Comparison of ENCODE assay signal across 28 cellular contexts in the genomic region with DNA sequence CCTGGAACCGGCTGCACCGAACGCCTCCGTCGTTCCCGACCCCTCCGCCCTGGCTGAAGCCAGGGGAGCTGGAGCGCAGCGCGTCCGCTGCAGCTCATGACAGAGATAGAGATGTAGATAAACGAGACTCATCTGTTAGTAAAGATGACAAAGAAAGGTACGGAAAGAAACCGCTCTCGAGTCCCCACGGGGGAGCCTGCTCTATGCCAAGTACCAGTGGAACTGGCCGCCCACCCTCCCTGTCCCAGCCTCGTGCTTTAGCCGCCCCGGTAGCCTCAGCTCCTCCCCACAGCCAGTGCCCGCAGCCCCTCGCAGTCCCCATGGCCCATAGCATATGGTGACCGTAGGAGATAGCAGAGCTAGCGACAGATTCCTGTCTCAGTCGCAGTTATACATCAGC.
DNase-seq lines count a peak whose midpoint lies in the region; ATAC-seq, FAIRE-seq and TF ChIP-seq lines count a peak whose summit lies in the region.
"Had no signal": no experiment of that assay in that cellular context is flagged by ENCODE, and none has a peak within 500 bp of the region (broad histone marks: within the 10 kb centered on the region; RNA-seq: fewer than 3 reads in every experiment).

No MANE protein-coding gene starts in this region.

- 84% methylated on average over 25 of the region's 25 CpGs for WGBS in suprapubic skin

- H3K27me3 ChIP-seq in CD8-positive, alpha-beta memory T cell (ENCODE audit: insufficient read depth, low read length, poor library complexity, severe bottlenecking) = no peaks in the 10 kb centered on the region
- H3K27me3 ChIP-seq in astrocyte (ENCODE audit: insufficient read depth, low read length) = no peaks in the 10 kb centered on the region
- H3K27me3 ChIP-seq in keratinocyte (ENCODE audit: control insufficient read depth, extremely low read depth, insufficient read depth, low read length) = no peaks in the 10 kb centered on the region
- H3K27me3 ChIP-seq in suprapubic skin = no peaks in the 10 kb centered on the region
- H3K27me3 ChIP-seq: esophagus squamous epithelium, gastroesophageal sphincter had no signal

- CTCF ChIA-PET in CD8-positive, alpha-beta memory T cell (lab: Charles Lee) = no interaction called here

- no peaks in the 10 kb centered on the region for H3K4me1 ChIP-seq in CD8-positive, alpha-beta memory T cell (ENCODE audit: insufficient read depth, low read length)
- no peaks in the 10 kb centered on the region for H3K4me1 ChIP-seq in astrocyte (ENCODE audit: insufficient read depth, low read length)
- peaks cover 23% of the 10 kb centered on the region for H3K4me1 ChIP-seq in keratinocyte (ENCODE audit: control insufficient read depth, extremely low read depth, insufficient read depth, low read length)
- H3K4me1 ChIP-seq in suprapubic skin = peaks cover 8% of the 10 kb centered on the region
- H3K4me1 ChIP-seq: esophagus squamous epithelium, gastroesophageal sphincter had no signal

- no peak overlapping the region for H3K27ac ChIP-seq in CD8-positive, alpha-beta memory T cell (ENCODE audit: low read depth, low read length)
- H3K27ac ChIP-seq in astrocyte (ENCODE audit: low read depth, low read length) = no peak overlapping the region
- H3K27ac ChIP-seq in keratinocyte (ENCODE audit: control insufficient read depth, insufficient read depth, low read length) = no peak overlapping the region
- H3K27ac ChIP-seq in suprapubic skin = no peak overlapping the region
- H3K27ac ChIP-seq: esophagus squamous epithelium, gastroesophageal sphincter had no signal

- no peak for ATAC-seq in GM21515 (IDR thresholded peaks at IDR 0.05; ENCODE audit: unreplicated experiment)
- ATAC-seq: gastroesophageal sphincter; naive thymus-derived CD4-positive, alpha-beta T cell; SK-N-SH treated with all-trans-retinoic acid at 6 μM for 48 hours had no signal

- H3K9me1 ChIP-seq in keratinocyte (ENCODE audit: control insufficient read depth, extremely low read depth, insufficient read depth, low read length) = peaks cover 4% of the 10 kb centered on the region

- no peak overlapping the region for H3K4me3 ChIP-seq in CD8-positive, alpha-beta memory T cell (ENCODE audit: low read length)
- H3K4me3 ChIP-seq in astrocyte (ENCODE audit: insufficient read depth, low read depth, low read length) (no peak overlapping the region), keratinocyte (ENCODE audit: control insufficient read depth in 2 of 3, extremely low read depth in 1 of 3, insufficient read depth in 2 of 3, low read depth in 1 of 3, low read length in 3 of 3) (no peak overlapping the region), foreskin fibroblast (ENCODE audit: low read depth in 1 of 2, low read length in 2 of 2) (no peak overlapping the region), suprapubic skin (no peak overlapping the region)
- H3K4me3 ChIP-seq: esophagus squamous epithelium, gastroesophageal sphincter, smooth muscle cell had no signal

- H3K4me1 Mint-ChIP-seq in activated CD4-positive, alpha-beta T cell treated with anti-CD3 and anti-CD28 coated beads, Interleukin-2, amount 10 ng/mL, durations not matched to agents 24 days and 14 days = no peaks in the 10 kb centered on the region
- H3K4me1 Mint-ChIP-seq in CD8-positive, alpha-beta memory T cell = peaks cover 4 to 35% (median 22%) of the 10 kb centered on the region in 3 donors
- no peaks in the 10 kb centered on the region for H3K4me1 Mint-ChIP-seq in astrocyte (ENCODE audit: low read depth, unreplicated experiment)
- H3K4me1 Mint-ChIP-seq: activated B cell treated with CpG ODN at 0.5 μM for 24 hours; activated naive CD8-positive, alpha-beta T cell treated with anti-CD3 and anti-CD28 coated beads for 36 hours had no signal

- H3K4me3 Mint-ChIP-seq in activated CD4-positive, alpha-beta T cell treated with anti-CD3 and anti-CD28 coated beads, Interleukin-2, amount 10 ng/mL, durations not matched to agents 24 days and 14 days = peak overlapping the region; percentile 18
- H3K4me3 Mint-ChIP-seq in CD8-positive, alpha-beta memory T cell = peak overlapping the region in 4 of 7 donors; percentile 40 to 69 (median 52)
- H3K4me3 Mint-ChIP-seq in astrocyte (ENCODE audit: unreplicated experiment) = no peak overlapping the region
- H3K4me3 Mint-ChIP-seq: activated B cell treated with CpG ODN at 0.5 μM for 24 hours; activated naive CD8-positive, alpha-beta T cell treated with anti-CD3 and anti-CD28 coated beads for 36 hours had no signal

- DNase-seq in activated CD4-positive, alpha-beta T cell treated with anti-CD3 and anti-CD28 coated beads, Interleukin-2, amount 10 ng/mL, durations not matched to agents 24 days and 14 days = no peak
- DNase-seq in activated CD4-positive, alpha-beta T cell treated with anti-CD3 and anti-CD28 coated beads for 4 hours = no peak
- no peak for DNase-seq in CD8-positive, alpha-beta memory T cell
- no peak for DNase-seq in astrocyte (ENCODE audit: low read depth)
- DNase-seq in keratinocyte (ENCODE audit: low read depth, low spot score) = no peak
- DNase-seq in foreskin fibroblast = no peak
- DNase-seq in suprapubic skin (ENCODE audit: low spot score in 2 of 2) = no peak
- DNase-seq: activated B cell treated with CpG ODN at 0.5 μM for 24 hours; activated CD8-positive, alpha-beta memory T cell treated with anti-CD3 and anti-CD28 coated beads for 24 hours; activated naive CD8-positive, alpha-beta T cell treated with anti-CD3 and anti-CD28 coated beads for 36 hours; aorta; cortex of kidney; esophagus squamous epithelium; hypothalamus; midbrain; naive thymus-derived CD4-positive, alpha-beta T cell; NCI-H1436; NCI-H446; NCI-H82; OCI-M1; stimulated activated CD4-positive, alpha-beta T cell treated with anti-CD3 and anti-CD28 coated beads, Interleukin-2, amount 100 ng/mL, for 24 hours had no signal

- H3K9ac ChIP-seq in astrocyte (ENCODE audit: low read length) (no peak overlapping the region), keratinocyte (ENCODE audit: control insufficient read depth, extremely low read depth, insufficient read depth, low read length) (no peak overlapping the region)

- POLR2A ChIA-PET in CD8-positive, alpha-beta memory T cell (lab: Charles Lee) = no interaction called here

- H3K36me3 Mint-ChIP-seq in activated CD4-positive, alpha-beta T cell treated with anti-CD3 and anti-CD28 coated beads, Interleukin-2, amount 10 ng/mL, durations not matched to agents 24 days and 14 days (ENCODE audit: low read depth) = no peaks in the 10 kb centered on the region
- peaks cover 15 to 93% (median 19%) of the 10 kb centered on the region in 3 donors for H3K36me3 Mint-ChIP-seq in CD8-positive, alpha-beta memory T cell
- H3K36me3 Mint-ChIP-seq in astrocyte (ENCODE audit: low read depth, unreplicated experiment) = peaks cover 29% of the 10 kb centered on the region
- H3K36me3 Mint-ChIP-seq: activated naive CD8-positive, alpha-beta T cell treated with anti-CD3 and anti-CD28 coated beads for 36 hours had no signal

- H3K27me3 Mint-ChIP-seq in activated CD4-positive, alpha-beta T cell treated with anti-CD3 and anti-CD28 coated beads, Interleukin-2, amount 10 ng/mL, durations not matched to agents 24 days and 14 days = no peaks in the 10 kb centered on the region
- no peaks in the 10 kb centered on the region for H3K27me3 Mint-ChIP-seq in CD8-positive, alpha-beta memory T cell
- no peaks in the 10 kb centered on the region for H3K27me3 Mint-ChIP-seq in astrocyte (ENCODE audit: low read depth, unreplicated experiment)
- H3K27me3 Mint-ChIP-seq: activated B cell treated with CpG ODN at 0.5 μM for 24 hours; activated naive CD8-positive, alpha-beta T cell treated with anti-CD3 and anti-CD28 coated beads for 36 hours; naive thymus-derived CD4-positive, alpha-beta T cell had no signal

- no peaks in the 10 kb centered on the region for H3K9me3 ChIP-seq in CD8-positive, alpha-beta memory T cell (ENCODE audit: low read length)
- H3K9me3 ChIP-seq in astrocyte (ENCODE audit: insufficient read depth, low read depth, low read length) = no peaks in the 10 kb centered on the region
- H3K9me3 ChIP-seq in keratinocyte (ENCODE audit: control insufficient read depth, low read depth, low read length) = no peaks in the 10 kb centered on the region
- H3K9me3 ChIP-seq in suprapubic skin = no peaks in the 10 kb centered on the region
- H3K9me3 ChIP-seq: esophagus squamous epithelium, gastroesophageal sphincter had no signal

- no peak for FAIRE-seq in astrocyte (lab: Jason Lieb, UNC)
- FAIRE-seq in keratinocyte (lab: Jason Lieb, UNC) = no peak
- FAIRE-seq: A204.1, H54, islet of Langerhans had no signal

- H3K36me3 ChIP-seq in CD8-positive, alpha-beta memory T cell (ENCODE audit: insufficient read depth, low read length) = no peaks in the 10 kb centered on the region
- H3K36me3 ChIP-seq in astrocyte (ENCODE audit: insufficient read depth, low read length) (peaks cover 47% of the 10 kb centered on the region), keratinocyte (ENCODE audit: control insufficient read depth in 2 of 2, extremely low read depth in 1 of 2, insufficient read depth in 2 of 2, low read length in 2 of 2) (peaks cover 20 to 68% of the 10 kb centered on the region in 2 experiments), suprapubic skin (peaks cover 85% of the 10 kb centered on the region)

- H2AFZ ChIP-seq in astrocyte (ENCODE audit: low read depth, low read length) (no peak overlapping the region), keratinocyte (ENCODE audit: control insufficient read depth, low read length) (no peak overlapping the region)

- dilution Hi-C loops in keratinocyte (cut with MboI; ENCODE audit: extremely low pct_ligation_motif_present, low sequenced_read_pairs) = no loop called here

- H4K20me1 ChIP-seq in astrocyte (ENCODE audit: insufficient read depth, low read length) (peaks cover 10% of the 10 kb centered on the region), keratinocyte (ENCODE audit: control insufficient read depth, extremely low read depth, insufficient read depth, low read length) (no peaks in the 10 kb centered on the region)

- no peak for TF ChIP-seq EP300 in suprapubic skin (IDR thresholded peaks at IDR 0.05)

- H3K9me3 Mint-ChIP-seq in activated CD4-positive, alpha-beta T cell treated with anti-CD3 and anti-CD28 coated beads, Interleukin-2, amount 10 ng/mL, durations not matched to agents 24 days and 14 days = peaks cover 3% of the 10 kb centered on the region
- H3K9me3 Mint-ChIP-seq in CD8-positive, alpha-beta memory T cell = no peaks in the 10 kb centered on the region
- H3K9me3 Mint-ChIP-seq in astrocyte (ENCODE audit: unreplicated experiment) = no peaks in the 10 kb centered on the region
- H3K9me3 Mint-ChIP-seq: activated B cell treated with CpG ODN at 0.5 μM for 24 hours; activated naive CD8-positive, alpha-beta T cell treated with anti-CD3 and anti-CD28 coated beads for 36 hours had no signal

- H3K4me2 ChIP-seq in astrocyte (ENCODE audit: low read length) (no peak overlapping the region), keratinocyte (ENCODE audit: control insufficient read depth, extremely low read depth, insufficient read depth, low read depth, low read length) (peak overlapping the region; percentile 39)
- H3K4me2 ChIP-seq: smooth muscle cell had no signal

- no peak for TF ChIP-seq POLR2A in suprapubic skin (IDR thresholded peaks at IDR 0.05)

- H3K79me2 ChIP-seq in astrocyte (ENCODE audit: insufficient read depth, low read length) = no peaks in the 10 kb centered on the region
- no peaks in the 10 kb centered on the region for H3K79me2 ChIP-seq in keratinocyte (ENCODE audit: control insufficient read depth, insufficient read depth, low read length)

- intact Hi-C loops in activated CD4-positive, alpha-beta T cell treated with anti-CD3 and anti-CD28 coated beads, Interleukin-2, amount 10 ng/mL, durations not matched to agents 24 days and 14 days (cut with micrococcal nuclease) = no loop called here

- TF ChIP-seq CTCF in astrocyte (IDR thresholded peaks at IDR 0.05; ENCODE audit: insufficient read depth, low read depth, low read length) = no peak
- no peak for TF ChIP-seq CTCF in keratinocyte (optimal IDR thresholded peaks at IDR 0.05 in 1 of 3, IDR thresholded peaks at IDR 0.05 in 1 of 3, conservative IDR thresholded peaks at IDR 0.05 in 1 of 3; ENCODE audit: extremely low read depth in 1 of 3, insufficient read depth in 2 of 3, low read length in 3 of 3)
- no peak for TF ChIP-seq CTCF in foreskin fibroblast (IDR thresholded peaks at IDR 0.05; ENCODE audit: low read depth, low read length)
- TF ChIP-seq CTCF in suprapubic skin (IDR thresholded peaks at IDR 0.05) = no peak

- peak overlapping the region; percentile 31 for H3K27ac Mint-ChIP-seq in activated CD4-positive, alpha-beta T cell treated with anti-CD3 and anti-CD28 coated beads, Interleukin-2, amount 10 ng/mL, durations not matched to agents 24 days and 14 days
- H3K27ac Mint-ChIP-seq in CD8-positive, alpha-beta memory T cell = peak overlapping the region; percentile 11 to 96 (median 92)
- H3K27ac Mint-ChIP-seq in astrocyte (ENCODE audit: unreplicated experiment) = peak overlapping the region; percentile 18
- H3K27ac Mint-ChIP-seq: activated B cell treated with CpG ODN at 0.5 μM for 24 hours; activated naive CD8-positive, alpha-beta T cell treated with anti-CD3 and anti-CD28 coated beads for 36 hours had no signal

Comparison
In these comparisons a context has a peak if more than half of its experiments do, and no peak if none do; other contexts are left out.
1. H3K27ac Mint-ChIP-seq: peak in every context shown above with its lines; median percentile 92 in CD8-positive, alpha-beta memory T cell; 31 in activated CD4-positive, alpha-beta T cell treated with anti-CD3 and anti-CD28 coated beads, Interleukin-2, amount 10 ng/mL, durations not matched to agents 24 days and 14 days; 18 in astrocyte.